Comparison of ENCODE assay signal across 22 cellular contexts in genomic region chr6:132235596-132236280, GRCh38.
"Had no signal": no experiment of that assay in that cellular context is flagged by ENCODE, and none has a peak within 500 bp of the region (broad histone marks: within the 10 kb centered on the region; RNA-seq: fewer than 3 reads in every experiment).

No MANE protein-coding gene starts in this region.

- H3K4me3 ChIP-seq: adrenal gland, body of pancreas, skin epidermis, transverse colon had no signal

- H3K27me3 ChIP-seq: adrenal gland, body of pancreas, transverse colon had no signal

- H3K36me3 Mint-ChIP-seq: memory B cell, natural killer cell had no signal

- H3K27ac ChIP-seq: adrenal gland, body of pancreas, skin epidermis, transverse colon had no signal

- H3K4me1 Mint-ChIP-seq: memory B cell, natural killer cell had no signal

- H3K27ac Mint-ChIP-seq: activated B cell treated with CpG ODN at 0.5 μM for 24 hours; activated CD8-positive, alpha-beta T cell treated with anti-CD3 and anti-CD28 coated beads for 36 hours; memory B cell; natural killer cell had no signal

- H3K9me3 ChIP-seq: adrenal gland, body of pancreas, transverse colon had no signal

- H3K4me1 ChIP-seq: adrenal gland, body of pancreas, transverse colon had no signal

- H3K36me3 ChIP-seq: adrenal gland, transverse colon had no signal

- H3K9me3 Mint-ChIP-seq: activated B cell treated with CpG ODN at 0.5 μM for 24 hours; activated CD8-positive, alpha-beta T cell treated with anti-CD3 and anti-CD28 coated beads for 36 hours; activated T-cell treated with anti-CD3 and anti-CD28 coated beads, Interleukin-2, amount 50 U/mL, for 4 hours; memory B cell; natural killer cell had no signal

- H3K4me3 Mint-ChIP-seq: activated B cell treated with CpG ODN at 0.5 μM for 24 hours; activated CD8-positive, alpha-beta T cell treated with anti-CD3 and anti-CD28 coated beads for 36 hours; activated T-cell treated with anti-CD3 and anti-CD28 coated beads, Interleukin-2, amount 50 U/mL, for 4 hours; memory B cell; natural killer cell had no signal

- DNase-seq: activated B cell treated with CpG ODN at 0.5 μM for 24 hours; activated CD4-positive, alpha-beta T cell treated with anti-CD3 and anti-CD28 coated beads for 48 hours; activated CD8-positive, alpha-beta T cell treated with anti-CD3 and anti-CD28 coated beads for 36 hours; activated effector memory CD4-positive, alpha-beta T cell treated with Interleukin-2 at 50 U/mL for 16 hours; activated naive CD4-positive, alpha-beta T cell treated with anti-CD3 and anti-CD28 coated beads, Interleukin-2, amount 50 U/mL, for 16 hours; activated T-cell treated with anti-CD3 and anti-CD28 coated beads, Interleukin-2, amount 50 U/mL, for 4 hours; adrenal gland; body of pancreas; caudate nucleus; cortex of kidney; effector CD4-positive, alpha-beta T cell; hippocampal formation; kidney; left ventricle myocardium superior; natural killer cell; nucleus accumbens; stimulated activated CD4-positive, alpha-beta T cell treated with anti-CD3 and anti-CD28 coated beads, Interleukin-4, amount 100 ng/mL, for 4 hours; stimulated activated CD8-positive, alpha-beta memory T cell treated with anti-CD3 and anti-CD28 coated beads, Interleukin-4, amount 100 ng/mL, for 48 hours; stimulated activated naive CD8-positive, alpha-beta T cell treated with anti-CD3 and anti-CD28 coated beads, Interleukin-15, Interleukin-2, amounts not matched to agents 100 U/mL and 50 U/mL, for 24 hours; transverse colon had no signal
